ENCODE assay signal across 16 cellular contexts in genomic region chrX:19955306-19955705, GRCh38. TPM values are rescaled to one million over a fixed set of nuclear protein-coding genes. Genes with fewer than 3 reads are reported as not detected.
A peak's percentile ranks its signal among the peaks of the same experiment; 100 is the strongest.
DNase-seq lines count a peak whose midpoint lies in the region; ATAC-seq, FAIRE-seq and TF ChIP-seq lines count a peak whose summit lies in the region.
"Had no signal": no experiment of that assay in that cellular context is flagged by ENCODE, and none has a peak within 500 bp of the region (broad histone marks: within the 10 kb centered on the region; RNA-seq: fewer than 3 reads in every experiment).

No MANE protein-coding gene starts in this region.

- H3K9me3 ChIP-seq in A549 (no peaks in the 10 kb centered on the region), adipocyte (ENCODE audit: control insufficient read depth, low read length) (no peaks in the 10 kb centered on the region)

- POLR2A ChIA-PET in A549 (lab: Yijun Ruan, JAX), result no interaction called here

- H3K9ac ChIP-seq in adipocyte (ENCODE audit: low read length), result peak overlapping the region; percentile 61

- no peak for TF ChIP-seq POLR2A in A549 (IDR thresholded peaks at IDR 0.05; ENCODE audit: low read length)

- ATAC-seq in A549 (no peak), GM19452 (IDR thresholded peaks at IDR 0.05; ENCODE audit: unreplicated experiment) (no peak)
- ATAC-seq: Panc1 had no signal

- FAIRE-seq in A549 (lab: Jason Lieb, UNC), result peak; percentile 49
- FAIRE-seq: HTR-8/SVneo had no signal

- no peak overlapping the region for H3K27ac ChIP-seq in A549

- H3K4me1 ChIP-seq in A549 (peaks cover 21% of the 10 kb centered on the region), adipocyte (ENCODE audit: control insufficient read depth, insufficient read depth, low read length) (peaks cover 27% of the 10 kb centered on the region)

- TF ChIP-seq CTCF in A549 (IDR thresholded peaks at IDR 0.05), result no peak

- CTCF ChIA-PET in A549 (lab: Yijun Ruan, JAX), result interaction anchor here (2.0 kb wide), 1 partner anchor 12 kb away, joined by 8 read pairs; no protein-coding TSS in a partner anchor

- no peaks in the 10 kb centered on the region for H3K27me3 ChIP-seq in adipocyte (replicated peaks; ENCODE audit: control insufficient read depth, insufficient read depth, low read length)

- H3K4me2 ChIP-seq in A549, result no peak overlapping the region

- H3K36me3 ChIP-seq in adipocyte (ENCODE audit: control insufficient read depth, insufficient read depth, low read length, severe bottlenecking), result no peaks in the 10 kb centered on the region

- 91% methylated on average over 2 of the region's 2 CpGs for WGBS in A549 (ENCODE audit: missing lambda C conversion rate)

- TF ChIP-seq EP300 in A549 (IDR thresholded peaks at IDR 0.05), result no peak

- H3K4me3 ChIP-seq in A549, result no peak overlapping the region
- peak overlapping the region; percentile 59 for H3K4me3 ChIP-seq in adipocyte (ENCODE audit: low read length)

- no peak for TF ChIP-seq RAD21 in A549 (conservative IDR thresholded peaks at IDR 0.05 in 1 of 2, IDR thresholded peaks at IDR 0.05 in 1 of 2)

- DNase-seq in A549 (ENCODE audit: low read depth in 1 of 2, low spot score in 1 of 2), result no peak
- peak; percentile 9 for DNase-seq in adipocyte (ENCODE audit: low read depth)
- DNase-seq in inferior parietal cortex (ENCODE audit: extremely low spot score), result peak; percentile 26
- DNase-seq in pons (ENCODE audit: low spot score), result peak; percentile 37
- no peak for DNase-seq in Kasumi-1 (lab: John Stamatoyannopoulos, UW)
- no peak for DNase-seq in HT-29 (ENCODE audit: low spot score)
- DNase-seq: DMS53, H7, NCI-H1105 treated with DMSO at 0.1 percent for 48 hours, NCI-H1694 treated with DMSO at 0.1 percent for 48 hours, NCI-H2107, NCI-H226, NCI-H524 treated with DMSO at 0.1 percent for 48 hours had no signal

TF ChIP-seq in A549, 52 proteins besides CTCF, POLR2A, EP300 and RAD21:
- TF ChIP-seq JUNB (IDR thresholded peaks at IDR 0.05) (no peak), RFX5 (IDR thresholded peaks at IDR 0.05) (no peak), HES2 (IDR thresholded peaks at IDR 0.05) (no peak), CBX2 (IDR thresholded peaks at IDR 0.05; ENCODE audit: borderline replicate concordance, low read depth) (no peak)

RNA-seq across cellular contexts. Expression of gene BCLAF3, which starts 35.6 kb away (rescaled TPM):
- 4.1 TPM in 2 replicates for polyA plus RNA-seq in A549 (2011; rRNA removed)
- 0.46 and 0.53 TPM in 2 replicates for polyA plus RNA-seq in A549 (2012; cell fraction: cytosol; rRNA removed)
- 1.1 and 2.8 TPM in 2 replicates for polyA plus RNA-seq in A549 (2012; cell fraction: nucleus; rRNA removed)
- 3.7 to 4.8 TPM (median 4.0 TPM) in 3 replicates for polyA plus RNA-seq in A549 (2017; fragmentation: RNase III; extraction: RNeasy Plus Mini Kit Qiagen cat#74134 plus additional on column Dnase treatment)
- polyA minus RNA-seq in A549 (2011; rRNA and poly(A)+ RNA removed), result 2.5 and 2.7 TPM in 2 replicates
- total RNA-seq in HT-29 (2014; rRNA removed; shearing (Covaris generic)), result 2.6 and 2.8 TPM in 2 replicates

Comparison
In these comparisons a context has a peak if more than half of its experiments do, and no peak if none do; other contexts are left out.
1. DNase-seq: peak in adipocyte (single experiment), inferior parietal cortex (single experiment) and pons (single experiment); none in A549 (0 of 2), Kasumi-1 (0 of 2) and HT-29 (single experiment).